ENCODE assay signal across 25 cellular contexts in genomic region chr13:23182142-23182541, GRCh38. TPM values are rescaled to one million over a fixed set of nuclear protein-coding genes. Genes with fewer than 3 reads are reported as not detected.
"Had no signal": no experiment of that assay in that cellular context is flagged by ENCODE, and none has a peak within 500 bp of the region (broad histone marks: within the 10 kb centered on the region; RNA-seq: fewer than 3 reads in every experiment).

No MANE protein-coding gene starts in this region.

- H3K4me1 ChIP-seq: breast epithelium had no signal

- H3K27ac ChIP-seq: breast epithelium, KMS-11 had no signal

- H3K4me3 ChIP-seq: breast epithelium had no signal

- H3K36me3 ChIP-seq: breast epithelium had no signal

- H3K9me3 ChIP-seq: breast epithelium had no signal

- ATAC-seq: activated CD8-positive, alpha-beta T cell treated with anti-CD3 and anti-CD28 coated beads, Interleukin-2, amount 10 ng/mL, durations not matched to agents 7 days and 5 days; PC-3; T-helper 17 cell; WTC11 had no signal

- DNase-seq: activated CD4-positive, alpha-beta T cell treated with anti-CD3 and anti-CD28 coated beads for 48 hours; activated CD4-positive, alpha-beta T cell treated with anti-CD3 and anti-CD28 coated beads, Interleukin-2, amount 50 U/mL, for 4 hours; activated CD4-positive, CD25-positive, alpha-beta regulatory T cell treated with anti-CD3 and anti-CD28 coated beads, Interleukin-2, amount 50 U/mL, for 72 hours; activated CD8-positive, alpha-beta memory T cell treated with anti-CD3 and anti-CD28 coated beads, Interleukin-2, amount 50 U/mL, for 48 hours; activated CD8-positive, alpha-beta T cell treated with anti-CD3 and anti-CD28 coated beads, Interleukin-2, amount 10 ng/mL, durations not matched to agents 7 days and 5 days; activated naive CD4-positive, alpha-beta T cell treated with anti-CD3 and anti-CD28 coated beads, Interleukin-2, amount 50 U/mL, for 16 hours; activated naive CD8-positive, alpha-beta T cell treated with anti-CD3 and anti-CD28 coated beads, Interleukin-2, amount 10 ng/mL, durations not matched to agents 7 days and 5 days; activated T-cell treated with anti-CD3 and anti-CD28 coated beads, Interleukin-2, amount 50 U/mL, for 1 hour; aorta; NCI-H1092; NCI-H1417; NCI-H1694; NCI-H2029; NCI-H345; NCI-H510A; NCI-H69; NK-92 treated with Interleukin-12 subunit alpha and Interleukin-12 subunit beta, amount 100 ng/mL, for 24 hours; PC-3; SIG-M5; T-helper 17 cell; T-helper 9 cell had no signal

- H3K27me3 ChIP-seq: breast epithelium had no signal

RNA-seq across cellular contexts. Expression of gene SGCG, which starts 1.4 kb away (rescaled TPM):
- total RNA-seq: activated CD8-positive, alpha-beta T cell treated with anti-CD3 and anti-CD28 coated beads, Interleukin-2, amount 10 ng/mL, durations not matched to agents 7 days and 5 days; activated naive CD8-positive, alpha-beta T cell treated with anti-CD3 and anti-CD28 coated beads, Interleukin-2, amount 10 ng/mL, durations not matched to agents 7 days and 5 days; MCF 10A; PC-3; T-helper 17 cell; WTC11 had no signal
